ENCODE assay signal across 13 cellular contexts in genomic region chr3:41836360-41837134, GRCh38.
A peak's percentile ranks its signal among the peaks of the same experiment; 100 is the strongest.
DNase-seq lines count a peak whose midpoint lies in the region; ATAC-seq and TF ChIP-seq lines count a peak whose summit lies in the region.
"Had no signal": no experiment of that assay in that cellular context is flagged by ENCODE, and none has a peak within 500 bp of the region (broad histone marks: within the 10 kb centered on the region; RNA-seq: fewer than 3 reads in every experiment).

No MANE protein-coding gene starts in this region.

- H3K27ac Mint-ChIP-seq in activated T-helper 17 cell treated with anti-CD3 and anti-CD28 coated beads, Interleukin-2, amount 50 U/mL, for 72 hours: peak overlapping the region; percentile 87
- H3K27ac Mint-ChIP-seq: CD4-positive, CD25-positive, alpha-beta regulatory T cell had no signal

- peak; percentile 33 for DNase-seq in ELR (ENCODE audit: low read depth)
- no peak for DNase-seq in breast epithelium (ENCODE audit: low spot score in 2 of 2)
- no peak for DNase-seq in left colon
- DNase-seq in SHP77 treated with DMSO at 0.1 percent for 48 hours (lab: John Stamatoyannopoulos, UW): no peak
- DNase-seq: aorta, NCI-H2029 treated with DMSO at 0.1 percent for 48 hours had no signal

- ATAC-seq in GM18519 (IDR thresholded peaks at IDR 0.05; ENCODE audit: low FRiP score, unreplicated experiment): peak; percentile 86
- ATAC-seq in HG03039 (IDR thresholded peaks at IDR 0.05; ENCODE audit: unreplicated experiment): peak; percentile 87
- peak; percentile 92 for ATAC-seq in activated T-helper 17 cell treated with anti-CD3 and anti-CD28 coated beads, Interleukin-2, amount 50 U/mL, for 72 hours (replicated peaks)
- ATAC-seq in HG03095 (IDR thresholded peaks at IDR 0.05; ENCODE audit: unreplicated experiment): no peak
- no peak for ATAC-seq in left colon
- ATAC-seq: gastroesophageal sphincter had no signal

- H3K27me3 ChIP-seq in breast epithelium: no peaks in the 10 kb centered on the region
- H3K27me3 ChIP-seq: gastroesophageal sphincter had no signal

- H3K27me3 Mint-ChIP-seq in activated T-helper 17 cell treated with anti-CD3 and anti-CD28 coated beads, Interleukin-2, amount 50 U/mL, for 72 hours: no peaks in the 10 kb centered on the region
- H3K27me3 Mint-ChIP-seq: CD4-positive, CD25-positive, alpha-beta regulatory T cell had no signal

- no peaks in the 10 kb centered on the region for H3K9me3 Mint-ChIP-seq in activated T-helper 17 cell treated with anti-CD3 and anti-CD28 coated beads, Interleukin-2, amount 50 U/mL, for 72 hours

- H3K4me1 ChIP-seq in breast epithelium: no peaks in the 10 kb centered on the region
- H3K4me1 ChIP-seq: gastroesophageal sphincter had no signal

- H3K4me3 Mint-ChIP-seq in activated T-helper 17 cell treated with anti-CD3 and anti-CD28 coated beads, Interleukin-2, amount 50 U/mL, for 72 hours: peak overlapping the region; percentile 52
- H3K4me3 Mint-ChIP-seq: CD4-positive, CD25-positive, alpha-beta regulatory T cell had no signal

- TF ChIP-seq POLR2A in breast epithelium (IDR thresholded peaks at IDR 0.05): no peak

- H3K36me3 Mint-ChIP-seq in activated T-helper 17 cell treated with anti-CD3 and anti-CD28 coated beads, Interleukin-2, amount 50 U/mL, for 72 hours (ENCODE audit: low read depth): peaks cover 44% of the 10 kb centered on the region

- H3K27ac ChIP-seq in breast epithelium: no peak overlapping the region
- H3K27ac ChIP-seq: gastroesophageal sphincter, skin epidermis had no signal

- H3K4me3 ChIP-seq in breast epithelium: no peak overlapping the region
- H3K4me3 ChIP-seq: gastroesophageal sphincter, skin epidermis had no signal

- no peak for TF ChIP-seq CTCF in breast epithelium (IDR thresholded peaks at IDR 0.05)

- no peaks in the 10 kb centered on the region for H3K36me3 ChIP-seq in breast epithelium
- H3K36me3 ChIP-seq: gastroesophageal sphincter had no signal

- H3K4me1 Mint-ChIP-seq in activated T-helper 17 cell treated with anti-CD3 and anti-CD28 coated beads, Interleukin-2, amount 50 U/mL, for 72 hours: peaks cover 18% of the 10 kb centered on the region

- peaks cover 0 to 8% of the 10 kb centered on the region in 2 donors for H3K9me3 ChIP-seq in breast epithelium

- intact Hi-C loops in breast epithelium (cut with DNase I; ENCODE audit: low total_unique reads): no loop called here
- intact Hi-C loops in left colon (cut with DNase I, micrococcal nuclease): no loop called here

Comparison
In these comparisons a context has a peak if more than half of its experiments do, and no peak if none do; other contexts are left out.
1. ATAC-seq: peak in GM18519 (single experiment), HG03039 (single experiment) and activated T-helper 17 cell treated with anti-CD3 and anti-CD28 coated beads, Interleukin-2, amount 50 U/mL, for 72 hours (single experiment); none in HG03095 (single experiment) and left colon (single experiment).